Comparison of ENCODE assay signal across 28 cellular contexts in the genomic region with DNA sequence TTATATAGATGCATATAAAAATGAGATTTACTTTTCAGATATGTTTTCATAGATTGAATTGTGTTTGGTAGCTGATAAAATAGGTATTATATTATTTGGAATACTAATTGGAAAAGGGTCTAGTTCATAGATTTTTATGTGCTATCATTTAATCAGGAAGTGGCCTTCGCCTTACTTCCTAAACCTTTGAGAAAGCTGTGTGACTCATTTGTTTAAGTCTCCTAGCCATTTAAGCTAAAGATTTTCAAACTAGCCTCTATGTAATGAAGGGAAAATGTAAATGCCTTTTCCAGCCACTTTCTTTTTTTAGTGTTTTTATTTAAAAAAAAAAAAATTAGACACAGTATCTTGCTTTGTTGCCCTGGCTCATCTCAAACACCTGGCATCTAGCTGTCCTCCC.
DNase-seq lines count a peak whose midpoint lies in the region; TF ChIP-seq lines count a peak whose summit lies in the region.
"Had no signal": no experiment of that assay in that cellular context is flagged by ENCODE, and none has a peak within 500 bp of the region (broad histone marks: within the 10 kb centered on the region; RNA-seq: fewer than 3 reads in every experiment).

No MANE protein-coding gene starts in this region.

- no peaks in the 10 kb centered on the region for H3K9me3 Mint-ChIP-seq in dendritic cell treated with granulocyte-macrophage colony-stimulating factor and Interleukin-4, amounts not matched to agents 40 ng/mL and 50 ng/mL, for 4 days
- H3K9me3 Mint-ChIP-seq: activated CD4-positive, alpha-beta memory T cell treated with anti-CD3 and anti-CD28 coated beads, Interleukin-2, amount 10 ng/mL, durations not matched to agents 7 days and 5 days; activated naive CD4-positive, alpha-beta T cell treated with anti-CD3 and anti-CD28 coated beads, Interleukin-2, amount 10 ng/mL, durations not matched to agents 7 days and 5 days; activated T-helper 1 cell treated with anti-CD3 and anti-CD28 coated beads, Interleukin-12 subunit alpha, Interleukin-12 subunit beta, Interleukin-2, Interleukin-4 antibody, amounts not matched to agents 30 ng/mL and 10 ng/mL and 1 ng/mL, durations not matched to agents 14 hours and 24 hours and 36 hours; neural crest cell had no signal

- TF ChIP-seq CTCF in NB4 (IDR thresholded peaks at IDR 0.05; ENCODE audit: low read depth, low read length) = no peak

- no peaks in the 10 kb centered on the region for H3K27me3 Mint-ChIP-seq in dendritic cell treated with granulocyte-macrophage colony-stimulating factor and Interleukin-4, amounts not matched to agents 40 ng/mL and 50 ng/mL, for 4 days
- H3K27me3 Mint-ChIP-seq: activated CD4-positive, alpha-beta memory T cell treated with anti-CD3 and anti-CD28 coated beads, Interleukin-2, amount 10 ng/mL, durations not matched to agents 7 days and 5 days; activated naive CD4-positive, alpha-beta T cell treated with anti-CD3 and anti-CD28 coated beads, Interleukin-2, amount 10 ng/mL, durations not matched to agents 7 days and 5 days had no signal

- peak overlapping the region; percentile 77 for H3K27ac Mint-ChIP-seq in dendritic cell treated with granulocyte-macrophage colony-stimulating factor and Interleukin-4, amounts not matched to agents 40 ng/mL and 50 ng/mL, for 4 days
- H3K27ac Mint-ChIP-seq: activated CD4-positive, alpha-beta memory T cell treated with anti-CD3 and anti-CD28 coated beads, Interleukin-2, amount 10 ng/mL, durations not matched to agents 7 days and 5 days; activated naive CD4-positive, alpha-beta T cell treated with anti-CD3 and anti-CD28 coated beads, Interleukin-2, amount 10 ng/mL, durations not matched to agents 7 days and 5 days; activated T-helper 1 cell treated with anti-CD3 and anti-CD28 coated beads, Interleukin-12 subunit alpha, Interleukin-12 subunit beta, Interleukin-2, Interleukin-4 antibody, amounts not matched to agents 30 ng/mL and 10 ng/mL and 1 ng/mL, durations not matched to agents 14 hours and 24 hours and 36 hours had no signal

- peaks cover 74% of the 10 kb centered on the region for H3K36me3 Mint-ChIP-seq in dendritic cell treated with granulocyte-macrophage colony-stimulating factor and Interleukin-4, amounts not matched to agents 40 ng/mL and 50 ng/mL, for 4 days (ENCODE audit: low read depth)

- DNase-seq in ELR (ENCODE audit: low read depth) = peak; percentile 65
- DNase-seq in NB4 (ENCODE audit: low read depth) = peak; percentile 26
- DNase-seq in non-pigmented ciliary epithelial cell (ENCODE audit: low read depth) = peak; percentile 15
- no peak for DNase-seq in GOT3 (lab: John Stamatoyannopoulos, UW)
- no peak for DNase-seq in T-helper 9 cell
- DNase-seq in activated CD8-positive, alpha-beta memory T cell treated with anti-CD3 and anti-CD28 coated beads for 24 hours = no peak
- DNase-seq: ACHN; activated CD4-positive, alpha-beta memory T cell treated with anti-CD3 and anti-CD28 coated beads, Interleukin-2, amount 10 ng/mL, durations not matched to agents 7 days and 5 days; activated CD8-positive, alpha-beta memory T cell treated with anti-CD3 and anti-CD28 coated beads, Interleukin-2, amount 50 U/mL, for 48 hours; activated naive CD4-positive, alpha-beta T cell treated with anti-CD3 and anti-CD28 coated beads, Interleukin-2, amount 10 ng/mL, durations not matched to agents 7 days and 5 days; body of pancreas; cerebellar nuclear complex; DMS 273 treated with DMSO at 0.1 percent for 48 hours; glutamatergic neuron; Karpas-422; NCI-H146; NCI-H774; pancreas; retina; RPMI8226; SJCRH30; stimulated activated naive CD8-positive, alpha-beta T cell treated with anti-CD3 and anti-CD28 coated beads, Interleukin-15, Interleukin-2, amounts not matched to agents 100 U/mL and 50 U/mL, for 24 hours had no signal

- peaks cover 6% of the 10 kb centered on the region for H3K4me1 Mint-ChIP-seq in dendritic cell treated with granulocyte-macrophage colony-stimulating factor and Interleukin-4, amounts not matched to agents 40 ng/mL and 50 ng/mL, for 4 days (ENCODE audit: low read depth)
- H3K4me1 Mint-ChIP-seq: neural crest cell had no signal

- no peak overlapping the region for H3K4me3 Mint-ChIP-seq in dendritic cell treated with granulocyte-macrophage colony-stimulating factor and Interleukin-4, amounts not matched to agents 40 ng/mL and 50 ng/mL, for 4 days
- H3K4me3 Mint-ChIP-seq: activated CD4-positive, alpha-beta memory T cell treated with anti-CD3 and anti-CD28 coated beads, Interleukin-2, amount 10 ng/mL, durations not matched to agents 7 days and 5 days; activated naive CD4-positive, alpha-beta T cell treated with anti-CD3 and anti-CD28 coated beads, Interleukin-2, amount 10 ng/mL, durations not matched to agents 7 days and 5 days; activated T-helper 1 cell treated with anti-CD3 and anti-CD28 coated beads, Interleukin-12 subunit alpha, Interleukin-12 subunit beta, Interleukin-2, Interleukin-4 antibody, amounts not matched to agents 30 ng/mL and 10 ng/mL and 1 ng/mL, durations not matched to agents 14 hours and 24 hours and 36 hours; neural crest cell had no signal

- intact Hi-C loops in dendritic cell treated with granulocyte-macrophage colony-stimulating factor and Interleukin-4, amounts not matched to agents 40 ng/mL and 50 ng/mL, for 4 days (cut with micrococcal nuclease) = no loop called here

- H3K4me3 ChIP-seq in NB4 (ENCODE audit: low read depth, low read length) = no peak overlapping the region
- H3K4me3 ChIP-seq: body of pancreas, HAP-1, pancreas, SJCRH30, skin epidermis, thoracic aorta had no signal

- TF ChIP-seq POLR2A in NB4 (IDR thresholded peaks at IDR 0.05; ENCODE audit: extremely low read depth, insufficient read length) = no peak

Comparison
In these comparisons a context has a peak if more than half of its experiments do, and no peak if none do; other contexts are left out.
1. DNase-seq: peak in ELR (single experiment), NB4 (single experiment) and non-pigmented ciliary epithelial cell (single experiment); none in GOT3 (single experiment), T-helper 9 cell (single experiment) and activated CD8-positive, alpha-beta memory T cell treated with anti-CD3 and anti-CD28 coated beads for 24 hours (single experiment).